ENCODE assay signal across 17 cellular contexts in genomic region chr13:98854448-98854847, GRCh38.
"Had no signal": no experiment of that assay in that cellular context is flagged by ENCODE, and none has a peak within 500 bp of the region (broad histone marks: within the 10 kb centered on the region; RNA-seq: fewer than 3 reads in every experiment).

No MANE protein-coding gene starts in this region.

- DNase-seq: Kasumi-1, KG1, NCI-H1048, NCI-H1105, NCI-H1417, NCI-H1436 treated with DMSO at 0.1 percent for 48 hours, NCI-H1694, NCI-H187 treated with DMSO at 0.1 percent for 48 hours, NCI-H2029 treated with DMSO at 0.1 percent for 48 hours, NCI-H2171 treated with DMSO at 0.1 percent for 48 hours, NCI-H2227 treated with DMSO at 0.1 percent for 48 hours, NCI-H524, NCI-H526 treated with DMSO at 0.1 percent for 48 hours, NCI-H748 treated with DMSO at 0.1 percent for 48 hours, Right ventricle myocardium superior, SK-N-SH, SW 1271 had no signal

- H3K9me3 ChIP-seq: SK-N-SH had no signal

- H3K9ac ChIP-seq: SK-N-SH had no signal

- H3K4me2 ChIP-seq: SK-N-SH had no signal
